In genomic region chr11:19602906-19603305, GRCh38 we compare ENCODE assay signal across 22 cellular contexts.
DNase-seq lines count a peak whose midpoint lies in the region; ATAC-seq and TF ChIP-seq lines count a peak whose summit lies in the region.
"Had no signal": no experiment of that assay in that cellular context is flagged by ENCODE, and none has a peak within 500 bp of the region (broad histone marks: within the 10 kb centered on the region; RNA-seq: fewer than 3 reads in every experiment).

No MANE protein-coding gene starts in this region.

- 0 out of 2 replicates have a peak overlapping the region, but pooled peaks have one; percentile 17 for H3K9ac ChIP-seq in GM23248
- H3K9ac ChIP-seq: BLaER1 had no signal

- H3K27me3 ChIP-seq in GM23248 (replicated peaks; ENCODE audit: insufficient read depth) (no peaks in the 10 kb centered on the region), osteoblast (ENCODE audit: insufficient read depth, low read length) (no peaks in the 10 kb centered on the region), tibial artery (no peaks in the 10 kb centered on the region)
- H3K27me3 ChIP-seq: BLaER1, MG63, SJCRH30 had no signal

- H3K36me3 ChIP-seq in GM23248 (ENCODE audit: low read depth) (no peaks in the 10 kb centered on the region), osteoblast (ENCODE audit: insufficient read depth, low read length) (no peaks in the 10 kb centered on the region), tibial artery (no peaks in the 10 kb centered on the region)
- H3K36me3 ChIP-seq: BLaER1, MG63 had no signal

- TF ChIP-seq CTCF in osteoblast (IDR thresholded peaks at IDR 0.05; ENCODE audit: extremely low read depth, low read depth, low read length) = no peak
- TF ChIP-seq CTCF in tibial artery (IDR thresholded peaks at IDR 0.05) = no peak

- in situ Hi-C loops in GM23248 (cut with MboI) = no loop called here

- no peaks in the 10 kb centered on the region for H3K9me2 ChIP-seq in GM23248 (ENCODE audit: insufficient read depth)

- H3F3A ChIP-seq in GM23248 (ENCODE audit: insufficient read depth) = peaks cover 17% of the 10 kb centered on the region

- H2AFZ ChIP-seq in GM23248 = no peak overlapping the region
- no peak overlapping the region for H2AFZ ChIP-seq in osteoblast (ENCODE audit: low read length)

- intact Hi-C loops in tibial artery (cut with DNase I; ENCODE audit: low total_unique reads) = loop anchor here (10.0 kb wide), 1 partner anchor 72 kb away; no protein-coding TSS in a partner anchor

- H3K36me3 Mint-ChIP-seq in activated T-helper 17 cell treated with anti-CD3 and anti-CD28 coated beads, Interleukin-2, amount 50 U/mL, for 72 hours (ENCODE audit: low read depth) = no peaks in the 10 kb centered on the region

- peak; percentile 35 for ATAC-seq in activated T-helper 17 cell treated with anti-CD3 and anti-CD28 coated beads, Interleukin-2, amount 50 U/mL, for 72 hours (replicated peaks)
- no peak for ATAC-seq in HG03139 (IDR thresholded peaks at IDR 0.05; ENCODE audit: unreplicated experiment)
- no peak for ATAC-seq in GM21717 (IDR thresholded peaks at IDR 0.05; ENCODE audit: unreplicated experiment)
- ATAC-seq: HepG2, PC-3, Right ventricle myocardium inferior, SK-N-SH treated with all-trans-retinoic acid at 6 μM for 48 hours had no signal

- H4K20me1 ChIP-seq in GM23248 (ENCODE audit: insufficient read depth) = no peaks in the 10 kb centered on the region
- H4K20me1 ChIP-seq in osteoblast (ENCODE audit: insufficient read depth, low read length) = no peaks in the 10 kb centered on the region
- H4K20me1 ChIP-seq: BLaER1 had no signal

- WGBS in GM23248 (ENCODE audit: low coverage in 1 of 2, low lambda C conversion rate in 2 of 2, missing lambda C conversion rate in 2 of 2), 2 experiments = 55 to 61% methylated on average over 6 of the region's 6 CpGs

- H3K9me3 Mint-ChIP-seq in activated T-helper 17 cell treated with anti-CD3 and anti-CD28 coated beads, Interleukin-2, amount 50 U/mL, for 72 hours = no peaks in the 10 kb centered on the region

- H3K79me2 ChIP-seq in GM23248 (ENCODE audit: insufficient read depth) (0 out of 2 replicates have a peak, but pooled peaks cover 3% of the 10 kb centered on the region), osteoblast (ENCODE audit: insufficient read depth, low read length) (no peaks in the 10 kb centered on the region)

- H3K9me3 ChIP-seq in GM23248 (ENCODE audit: low read depth) (no peaks in the 10 kb centered on the region), osteoblast (ENCODE audit: low read depth, low read length) (no peaks in the 10 kb centered on the region), tibial artery (no peaks in the 10 kb centered on the region)
- H3K9me3 ChIP-seq: MG63, SJCRH30 had no signal

- H3K4me1 ChIP-seq in GM23248 (ENCODE audit: insufficient read depth) (peaks cover 37% of the 10 kb centered on the region), osteoblast (ENCODE audit: insufficient read depth, low read length) (peaks cover 23% of the 10 kb centered on the region), tibial artery (peaks cover 7 to 95% (median 62%) of the 10 kb centered on the region in 4 donors)

- H3K4me1 Mint-ChIP-seq in activated T-helper 17 cell treated with anti-CD3 and anti-CD28 coated beads, Interleukin-2, amount 50 U/mL, for 72 hours = peaks cover 5% of the 10 kb centered on the region

- DNase-seq in GM23248 (peak; percentile 46), osteoblast (ENCODE audit: insufficient read length, low spot score, missing footprints) (no peak), tibial artery (no peak), dermis blood vessel endothelial cell (no peak)
- DNase-seq: CD4-positive, alpha-beta T cell; H7; Karpas-422; MG63; NCI-H2029; NCI-H446; NCI-H524 treated with DMSO at 0.1 percent for 48 hours; NCI-H82; NK-92 treated with Interleukin-12 subunit alpha and Interleukin-12 subunit beta, amount 100 ng/mL, for 24 hours; PC-3; SJCRH30 had no signal

- no peak overlapping the region for H3K4me3 ChIP-seq in GM23248
- H3K4me3 ChIP-seq in osteoblast (ENCODE audit: insufficient read depth, low read length) = no peak overlapping the region
- no peak overlapping the region for H3K4me3 ChIP-seq in tibial artery
- H3K4me3 ChIP-seq: BLaER1, MG63, SJCRH30 had no signal

- no peak overlapping the region for H3K4me3 Mint-ChIP-seq in activated T-helper 17 cell treated with anti-CD3 and anti-CD28 coated beads, Interleukin-2, amount 50 U/mL, for 72 hours
- H3K4me3 Mint-ChIP-seq: CD4-positive, alpha-beta T cell had no signal

- H3K27ac ChIP-seq in GM23248 (peak overlapping the region; percentile 61), osteoblast (ENCODE audit: low read depth, low read length) (peak overlapping the region; percentile 23), tibial artery (peak overlapping the region; percentile 76 to 78)
- H3K27ac ChIP-seq: BLaER1, SJCRH30 had no signal

- H3K4me2 ChIP-seq in GM23248 (ENCODE audit: unreplicated experiment) (no peak overlapping the region), osteoblast (ENCODE audit: insufficient read depth, low read length) (no peak overlapping the region)
- H3K4me2 ChIP-seq: BLaER1 had no signal

- no peak overlapping the region for H3K27ac Mint-ChIP-seq in activated T-helper 17 cell treated with anti-CD3 and anti-CD28 coated beads, Interleukin-2, amount 50 U/mL, for 72 hours
- H3K27ac Mint-ChIP-seq: CD4-positive, alpha-beta T cell had no signal

- peaks cover 22% of the 10 kb centered on the region for H3K27me3 Mint-ChIP-seq in activated T-helper 17 cell treated with anti-CD3 and anti-CD28 coated beads, Interleukin-2, amount 50 U/mL, for 72 hours

Comparison
In these comparisons a context has a peak if more than half of its experiments do, and no peak if none do; other contexts are left out.
1. H3K27ac ChIP-seq: peak in every context shown above with its lines; median percentile 77 in tibial artery; 61 in GM23248; 23 in osteoblast.